In the genomic region with DNA sequence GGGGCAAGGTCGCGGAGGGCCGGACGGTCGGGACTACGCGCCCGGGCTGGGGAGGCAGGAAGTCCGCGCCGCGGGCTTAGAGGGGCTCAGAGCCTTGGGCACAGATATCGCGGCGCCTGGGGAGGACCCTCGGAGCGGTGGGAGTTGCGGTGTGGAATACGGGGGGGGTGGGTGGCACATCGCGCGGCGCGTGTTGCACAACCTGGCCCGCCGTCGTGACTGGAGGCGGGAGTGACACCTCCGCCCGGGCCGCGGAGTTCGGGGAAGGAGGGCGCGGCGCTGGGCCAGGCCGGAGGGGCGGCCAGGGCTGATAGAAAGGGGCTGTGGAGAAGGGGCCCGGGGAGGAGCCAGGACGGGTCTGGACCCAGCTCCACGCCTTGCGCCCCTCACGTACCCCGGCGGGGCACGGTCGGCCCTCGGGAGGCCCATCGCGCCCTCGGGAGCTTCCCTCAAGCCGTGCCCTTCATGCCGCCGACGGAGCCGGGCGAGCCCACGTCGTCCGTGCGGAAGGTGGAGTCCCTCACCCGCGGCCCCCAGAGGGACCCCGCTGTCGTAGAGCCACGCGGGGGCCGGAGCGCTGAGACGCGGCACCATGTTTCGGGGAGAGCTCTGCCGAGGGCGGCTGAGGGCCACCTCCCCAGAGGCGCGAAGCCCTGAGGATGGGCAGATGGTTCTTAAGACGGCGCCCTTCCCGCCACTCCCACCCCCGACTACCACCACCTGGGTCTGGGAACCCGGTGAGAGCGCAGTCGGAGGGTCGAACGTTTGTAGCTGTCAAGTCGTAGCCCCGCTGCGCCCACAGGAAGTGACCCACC, we compare ENCODE assay signal across 8 cellular contexts. TPM values are rescaled to one million over a fixed set of nuclear protein-coding genes. Genes with fewer than 3 reads are reported as not detected.
A peak's percentile ranks its signal among the peaks of the same experiment; 100 is the strongest.
DNase-seq lines count a peak whose midpoint lies in the region; ATAC-seq and TF ChIP-seq lines count a peak whose summit lies in the region.

No MANE protein-coding gene starts in this region.

- WGBS in prostate gland = 8% methylated on average over 70 of the region's 88 CpGs

- no peak for TF ChIP-seq POLR2A in prostate gland (IDR thresholded peaks at IDR 0.05)

- intact Hi-C loops in head of caudate nucleus (cut with DNase I) = no loop called here
- intact Hi-C loops in prostate gland (cut with DNase I) = loop anchor here (10.0 kb wide), 1 partner anchor 79 kb away; no protein-coding TSS in a partner anchor

- H3K36me3 ChIP-seq in prostate gland = no peaks in the 10 kb centered on the region

- no peaks in the 10 kb centered on the region for H3K9me3 Mint-ChIP-seq in activated T-cell treated with anti-CD3 and anti-CD28 coated beads, Interleukin-2, amount 50 U/mL, for 24 hours

- peaks cover 8% of the 10 kb centered on the region for H3K36me3 Mint-ChIP-seq in activated T-cell treated with anti-CD3 and anti-CD28 coated beads, Interleukin-2, amount 50 U/mL, for 24 hours (ENCODE audit: low read depth)

- no peak for TF ChIP-seq CTCF in prostate gland (IDR thresholded peaks at IDR 0.05)

- peak overlapping the region; percentile 83 for H3K4me3 Mint-ChIP-seq in activated T-cell treated with anti-CD3 and anti-CD28 coated beads, Interleukin-2, amount 50 U/mL, for 24 hours

- peaks cover 54% of the 10 kb centered on the region for H3K4me1 Mint-ChIP-seq in activated T-cell treated with anti-CD3 and anti-CD28 coated beads, Interleukin-2, amount 50 U/mL, for 24 hours (ENCODE audit: low read depth)

- H3K4me3 ChIP-seq in GM08714 (ENCODE audit: low read length) = peak overlapping the region; percentile 84
- H3K4me3 ChIP-seq in prostate gland = peak overlapping the region; percentile 73 to 96

- ATAC-seq in HG03280 (IDR thresholded peaks at IDR 0.05; ENCODE audit: unreplicated experiment) (peak; percentile 9), GM18873 (IDR thresholded peaks at IDR 0.05; ENCODE audit: low FRiP score, unreplicated experiment) (no peak)

- H3K27ac Mint-ChIP-seq in activated T-cell treated with anti-CD3 and anti-CD28 coated beads, Interleukin-2, amount 50 U/mL, for 24 hours = peak overlapping the region; percentile 86

- no peaks in the 10 kb centered on the region for H3K27me3 ChIP-seq in prostate gland (replicated peaks; ENCODE audit: insufficient read depth)

- H3K27me3 Mint-ChIP-seq in activated T-cell treated with anti-CD3 and anti-CD28 coated beads, Interleukin-2, amount 50 U/mL, for 24 hours = no peaks in the 10 kb centered on the region

- no peaks in the 10 kb centered on the region for H3K9me3 ChIP-seq in prostate gland

- H3K27ac ChIP-seq in prostate gland = peak overlapping the region; percentile 80 to 87

- DNase-seq in activated T-cell treated with anti-CD3 and anti-CD28 coated beads, Interleukin-2, amount 50 U/mL, for 24 hours = peak; percentile 65
- DNase-seq in head of caudate nucleus (peak in 23 of 42 donors; percentile 14 to 67 (median 50)), prostate gland (ENCODE audit: low spot score) (no peak), iPS-NIHi7 (ENCODE audit: extremely low spot score) (no peak)
- no peak for DNase-seq in effector CD4-positive, alpha-beta T cell

- peaks cover 10% of the 10 kb centered on the region for H3K4me1 ChIP-seq in prostate gland (replicated peaks)

RNA-seq across cellular contexts. Expression of gene IL17RA, which starts 0.7 kb away (rescaled TPM):
- total RNA-seq in prostate gland = 10 to 100 TPM; 16.1 to 17.4 TPM

RNA-seq across cellular contexts. Expression of gene TMEM121B, which starts 35.7 kb away (rescaled TPM):
- 10 to 100 TPM in 1 of 2 donors, 1 to 10 TPM in 1; 7.6 to 15.5 TPM for total RNA-seq in prostate gland

Comparison
In these comparisons a context has a peak if more than half of its experiments do, and no peak if none do; other contexts are left out.
1. DNase-seq: peak in activated T-cell treated with anti-CD3 and anti-CD28 coated beads, Interleukin-2, amount 50 U/mL, for 24 hours (single experiment) and head of caudate nucleus (23 of 42); none in prostate gland (single experiment), effector CD4-positive, alpha-beta T cell (single experiment) and iPS-NIHi7 (single experiment).